In the genomic region with DNA sequence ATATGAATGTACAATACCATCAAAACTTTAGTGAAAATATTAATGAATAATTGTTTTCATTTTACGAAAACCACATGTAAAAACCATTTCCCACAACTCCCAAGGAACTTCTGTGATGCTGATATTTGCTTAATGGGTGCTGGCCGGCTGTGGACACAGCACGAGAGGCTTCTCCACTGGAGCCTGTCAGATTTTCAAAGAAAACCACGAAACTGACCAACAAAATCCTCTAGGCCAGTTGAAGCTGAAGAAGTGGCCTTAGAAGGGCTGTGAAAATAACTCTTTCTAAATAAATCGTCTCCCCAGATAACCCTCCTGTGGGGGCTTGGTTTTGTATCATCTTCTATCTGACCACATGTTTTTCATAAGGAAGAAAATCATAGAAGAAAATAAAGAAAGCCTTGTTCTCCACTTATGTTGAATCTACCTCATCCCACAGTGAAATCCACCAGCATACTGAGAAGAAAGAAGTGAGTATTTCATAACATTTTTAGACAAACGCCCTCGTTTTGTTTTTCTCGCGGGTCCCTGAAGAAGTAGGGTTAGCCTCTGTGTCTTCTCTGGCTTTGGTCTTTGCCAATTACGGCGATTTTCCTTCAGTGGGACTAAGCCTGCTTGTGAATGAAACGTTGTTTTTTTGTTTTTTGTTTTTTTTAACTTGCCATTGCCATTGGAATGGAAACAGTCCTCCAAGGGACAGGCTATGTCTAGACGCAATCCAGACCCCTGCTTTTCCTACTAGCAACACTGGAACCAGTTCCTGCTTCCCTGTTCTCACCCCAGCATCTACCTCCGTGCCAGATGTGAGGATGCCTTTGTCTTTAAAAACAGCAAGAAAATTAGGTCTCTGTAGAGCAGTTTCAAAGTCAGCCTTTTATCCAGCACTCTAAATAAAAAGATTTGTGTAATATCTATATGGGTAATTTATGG, we compare ENCODE assay signal across 27 cellular contexts.
DNase-seq lines count a peak whose midpoint lies in the region; TF ChIP-seq lines count a peak whose summit lies in the region.
"Had no signal": no experiment of that assay in that cellular context is flagged by ENCODE, and none has a peak within 500 bp of the region (broad histone marks: within the 10 kb centered on the region; RNA-seq: fewer than 3 reads in every experiment).

No MANE protein-coding gene starts in this region.

- H3K9me3 Mint-ChIP-seq in osteocyte (ENCODE audit: unreplicated experiment) = no peaks in the 10 kb centered on the region
- H3K9me3 Mint-ChIP-seq: activated T-helper 1 cell treated with anti-CD3 and anti-CD28 coated beads, Interleukin-12 subunit alpha, Interleukin-12 subunit beta, Interleukin-2, Interleukin-4 antibody, amounts not matched to agents 30 ng/mL and 10 ng/mL and 1 ng/mL, durations not matched to agents 14 hours and 24 hours and 36 hours had no signal

- H3K9me2 ChIP-seq in GM23248 (ENCODE audit: insufficient read depth) = no peaks in the 10 kb centered on the region

- H3K9me3 ChIP-seq in GM23248 (ENCODE audit: low read depth) (no peaks in the 10 kb centered on the region), left ventricle myocardium inferior (replicated peaks) (peaks cover 18% of the 10 kb centered on the region), testis (no peaks in the 10 kb centered on the region)
- H3K9me3 ChIP-seq: HAP-1, lower lobe of right lung, psoas muscle, uterus had no signal

- H3K9ac ChIP-seq in GM23248 = peak overlapping the region; percentile 45
- H3K9ac ChIP-seq: BLaER1 treated with 17β-estradiol and CSF1 and Interleukin-3, amounts not matched to agents 10 nM and 100 nM had no signal

- DNase-seq in GM23248 = peak; percentile 36
- DNase-seq in astrocyte of the spinal cord (ENCODE audit: low read depth, low spot score) = peak; percentile 52
- no peak for DNase-seq in left ventricle myocardium inferior
- DNase-seq in osteocyte (ENCODE audit: extremely low spot score, unreplicated experiment) = no peak
- no peak for DNase-seq in NCI-H1092 treated with DMSO at 0.1 percent for 48 hours (lab: John Stamatoyannopoulos, UW)
- no peak for DNase-seq in testis
- DNase-seq in NCI-H1105 (lab: John Stamatoyannopoulos, UW) = no peak
- DNase-seq in SW480 (ENCODE audit: low spot score) = no peak
- DNase-seq: activated B cell treated with CpG ODN at 0.5 μM for 24 hours; activated naive CD4-positive, alpha-beta T cell treated with anti-CD3 and anti-CD28 coated beads, Interleukin-2, amount 50 U/mL, for 16 hours; aorta; Caco-2; cerebellar nuclear complex; foreskin keratinocyte; lower lobe of right lung; NCI-H1694 treated with DMSO at 0.1 percent for 48 hours; NCI-H82; psoas muscle; spleen; stimulated activated CD4-positive, alpha-beta T cell treated with anti-CD3 and anti-CD28 coated beads, Interleukin-4, amount 100 ng/mL, for 24 hours; stimulated activated naive B cell treated with anti-CD40 and anti-IgM and Interleukin-4, amounts not matched to agents 10 μg/mL and 1 μg/mL and 100 μg/mL, for 72 hours; SW 1271; uterus had no signal

- no peaks in the 10 kb centered on the region for H4K20me1 ChIP-seq in GM23248 (ENCODE audit: insufficient read depth)
- H4K20me1 ChIP-seq: BLaER1 treated with 17β-estradiol and CSF1 and Interleukin-3, amounts not matched to agents 10 nM and 100 nM had no signal

- H3K27me3 ChIP-seq in GM23248 (replicated peaks; ENCODE audit: insufficient read depth) (no peaks in the 10 kb centered on the region), left ventricle myocardium inferior (ENCODE audit: low read depth) (peaks cover 6% of the 10 kb centered on the region), testis (no peaks in the 10 kb centered on the region)
- H3K27me3 ChIP-seq: BLaER1 treated with 17β-estradiol and CSF1 and Interleukin-3, amounts not matched to agents 10 nM and 100 nM; spleen had no signal

- H3K27ac ChIP-seq in GM23248 (peak overlapping the region; percentile 22), left ventricle myocardium inferior (replicated peaks) (peak overlapping the region; percentile 56), testis (no peak overlapping the region)
- H3K27ac ChIP-seq: BLaER1 treated with 17β-estradiol and CSF1 and Interleukin-3, amounts not matched to agents 10 nM and 100 nM; epithelial cell of prostate; foreskin keratinocyte; lower lobe of right lung; psoas muscle; spleen; uterus had no signal

- TF ChIP-seq POLR2A in testis (IDR thresholded peaks at IDR 0.05) = no peak

- peak overlapping the region; percentile 64 for H2AFZ ChIP-seq in GM23248

- H3K4me1 Mint-ChIP-seq in osteocyte (ENCODE audit: unreplicated experiment) = peaks cover 30% of the 10 kb centered on the region
- H3K4me1 Mint-ChIP-seq: activated B cell treated with CpG ODN at 0.5 μM for 24 hours; stimulated activated naive B cell treated with anti-CD40 and anti-IgM and Interleukin-4, amounts not matched to agents 10 μg/mL and 1 μg/mL and 100 μg/mL, for 72 hours had no signal

- no peaks in the 10 kb centered on the region for H3K27me3 Mint-ChIP-seq in osteocyte (ENCODE audit: unreplicated experiment)
- H3K27me3 Mint-ChIP-seq: activated B cell treated with CpG ODN at 0.5 μM for 24 hours; stimulated activated naive B cell treated with anti-CD40 and anti-IgM and Interleukin-4, amounts not matched to agents 10 μg/mL and 1 μg/mL and 100 μg/mL, for 72 hours had no signal

- H3K4me1 ChIP-seq in GM23248 (ENCODE audit: insufficient read depth) = peaks cover 31% of the 10 kb centered on the region
- peaks cover 5% of the 10 kb centered on the region for H3K4me1 ChIP-seq in left ventricle myocardium inferior
- H3K4me1 ChIP-seq in testis = no peaks in the 10 kb centered on the region
- H3K4me1 ChIP-seq: Caco-2, foreskin keratinocyte, HAP-1, lower lobe of right lung, psoas muscle, spleen, uterus had no signal

- H3K4me2 ChIP-seq in GM23248 (ENCODE audit: unreplicated experiment) = peak overlapping the region; percentile 42
- H3K4me2 ChIP-seq: BLaER1 treated with 17β-estradiol and CSF1 and Interleukin-3, amounts not matched to agents 10 nM and 100 nM had no signal

- no peak overlapping the region for H3K4me3 Mint-ChIP-seq in osteocyte (ENCODE audit: unreplicated experiment)
- H3K4me3 Mint-ChIP-seq: activated B cell treated with CpG ODN at 0.5 μM for 24 hours; activated T-helper 1 cell treated with anti-CD3 and anti-CD28 coated beads, Interleukin-12 subunit alpha, Interleukin-12 subunit beta, Interleukin-2, Interleukin-4 antibody, amounts not matched to agents 30 ng/mL and 10 ng/mL and 1 ng/mL, durations not matched to agents 14 hours and 24 hours and 36 hours; stimulated activated naive B cell treated with anti-CD40 and anti-IgM and Interleukin-4, amounts not matched to agents 10 μg/mL and 1 μg/mL and 100 μg/mL, for 72 hours had no signal

- intact Hi-C loops in left ventricle myocardium inferior (cut with micrococcal nuclease) = no loop called here
- intact Hi-C loops in testis (cut with DNase I; ENCODE audit: low total_unique reads) = no loop called here

- 0 out of 2 replicates have a peak overlapping the region, but pooled peaks have one; percentile 10 for H3K4me3 ChIP-seq in GM23248
- no peak overlapping the region for H3K4me3 ChIP-seq in astrocyte of the spinal cord (ENCODE audit: low read depth, low read length)
- no peak overlapping the region for H3K4me3 ChIP-seq in left ventricle myocardium inferior
- no peak overlapping the region for H3K4me3 ChIP-seq in testis
- H3K4me3 ChIP-seq: BLaER1 treated with 17β-estradiol and CSF1 and Interleukin-3, amounts not matched to agents 10 nM and 100 nM; HAP-1; lower lobe of right lung; psoas muscle; spleen; uterus had no signal

- H3K36me3 ChIP-seq in GM23248 (ENCODE audit: low read depth) (peaks cover 2% of the 10 kb centered on the region; the same call in 1 of the 2 replicates), left ventricle myocardium inferior (no peaks in the 10 kb centered on the region), testis (ENCODE audit: low read depth, missing control alignments) (no peaks in the 10 kb centered on the region)
- H3K36me3 ChIP-seq: BLaER1 treated with 17β-estradiol and CSF1 and Interleukin-3, amounts not matched to agents 10 nM and 100 nM; HAP-1; lower lobe of right lung; spleen; uterus had no signal

- H3K36me3 Mint-ChIP-seq in osteocyte (ENCODE audit: unreplicated experiment) = peaks cover 2% of the 10 kb centered on the region
- H3K36me3 Mint-ChIP-seq: stimulated activated naive B cell treated with anti-CD40 and anti-IgM and Interleukin-4, amounts not matched to agents 10 μg/mL and 1 μg/mL and 100 μg/mL, for 72 hours had no signal

- WGBS in GM23248 (ENCODE audit: low coverage in 1 of 2, low lambda C conversion rate in 2 of 2, missing lambda C conversion rate in 2 of 2), 2 experiments = 38 to 44% methylated on average over 14 of the region's 14 CpGs
- WGBS in testis, 2 donors = 45 to 50% methylated on average over 14 of the region's 14 CpGs

- no peak for TF ChIP-seq CTCF in astrocyte of the spinal cord (IDR thresholded peaks at IDR 0.05; ENCODE audit: low read depth, low read length)
- no peak for TF ChIP-seq CTCF in left ventricle myocardium inferior (IDR thresholded peaks at IDR 0.05; ENCODE audit: borderline replicate concordance)
- no peak for TF ChIP-seq CTCF in osteocyte (IDR thresholded peaks at IDR 0.05)
- no peak for TF ChIP-seq CTCF in testis (IDR thresholded peaks at IDR 0.05)

- H3K79me2 ChIP-seq in GM23248 (ENCODE audit: insufficient read depth) = peaks cover 94% of the 10 kb centered on the region

- in situ Hi-C loops in GM23248 (cut with MboI) (no loop called here), astrocyte of the spinal cord (cut with HindIII; ENCODE audit: low sequenced_read_pairs) (no loop called here)

- H3K27ac Mint-ChIP-seq in osteocyte (ENCODE audit: unreplicated experiment) = peak overlapping the region; percentile 80
- H3K27ac Mint-ChIP-seq: activated B cell treated with CpG ODN at 0.5 μM for 24 hours; activated T-helper 1 cell treated with anti-CD3 and anti-CD28 coated beads, Interleukin-12 subunit alpha, Interleukin-12 subunit beta, Interleukin-2, Interleukin-4 antibody, amounts not matched to agents 30 ng/mL and 10 ng/mL and 1 ng/mL, durations not matched to agents 14 hours and 24 hours and 36 hours; stimulated activated naive B cell treated with anti-CD40 and anti-IgM and Interleukin-4, amounts not matched to agents 10 μg/mL and 1 μg/mL and 100 μg/mL, for 72 hours had no signal

- H3F3A ChIP-seq in GM23248 (ENCODE audit: insufficient read depth) = peaks cover 18% of the 10 kb centered on the region

Comparison
In these comparisons a context has a peak if more than half of its experiments do, and no peak if none do; other contexts are left out.
1. DNase-seq: peak in GM23248 (single experiment) and astrocyte of the spinal cord (single experiment); none in left ventricle myocardium inferior (single experiment), osteocyte (single experiment), NCI-H1092 treated with DMSO at 0.1 percent for 48 hours (single experiment), testis (single experiment), NCI-H1105 (single experiment) and SW480 (single experiment).
2. H3K27ac ChIP-seq: peak in GM23248 (single experiment) and left ventricle myocardium inferior (single experiment); none in testis (0 of 2).